In genomic region chr2:68366083-68366560, GRCh38 we compare ENCODE assay signal across 10 cellular contexts. TPM values are rescaled to one million over a fixed set of nuclear protein-coding genes. Genes with fewer than 3 reads are reported as not detected.
A peak's percentile ranks its signal among the peaks of the same experiment; 100 is the strongest.
DNase-seq lines count a peak whose midpoint lies in the region; ATAC-seq and TF ChIP-seq lines count a peak whose summit lies in the region.
"Had no signal": no experiment of that assay in that cellular context is flagged by ENCODE, and none has a peak within 500 bp of the region (broad histone marks: within the 10 kb centered on the region; RNA-seq: fewer than 3 reads in every experiment).

No MANE protein-coding gene starts in this region.

- H3K27ac ChIP-seq in Peyer's patch (peak overlapping the region; percentile 32 to 82 (median 60)), neutrophil (peak overlapping the region; percentile 97)

- H3K27me3 Mint-ChIP-seq in HFFc6 (ENCODE audit: insufficient read depth) = peaks cover 19% of the 10 kb centered on the region

- no peak overlapping the region for H3K4me3 Mint-ChIP-seq in HFFc6

- H3K27ac Mint-ChIP-seq in HFFc6 = no peak overlapping the region

- TF ChIP-seq POLR2A in Peyer's patch (IDR thresholded peaks at IDR 0.05) = no peak

- H3K4me3 ChIP-seq in Peyer's patch (peak overlapping the region; percentile 32 to 44 (median 36)), neutrophil (ENCODE audit: low read depth in 1 of 2, low read length in 1 of 2) (peak overlapping the region; percentile 96 to 98)

- intact Hi-C loops in posterior cingulate gyrus (cut with DNase I) = no loop called here

- H3K36me3 ChIP-seq in Peyer's patch (no peaks in the 10 kb centered on the region), neutrophil (peaks cover 11% of the 10 kb centered on the region)
- H3K36me3 ChIP-seq: pancreas had no signal

- peaks cover 5% of the 10 kb centered on the region; the same call in 1 of the 2 replicates for H3K9me3 Mint-ChIP-seq in HFFc6

- H3K9me3 ChIP-seq in Peyer's patch = no peaks in the 10 kb centered on the region
- no peaks in the 10 kb centered on the region for H3K9me3 ChIP-seq in neutrophil
- H3K9me3 ChIP-seq: pancreas had no signal

- H3K27me3 ChIP-seq in Peyer's patch (no peaks in the 10 kb centered on the region), neutrophil (no peaks in the 10 kb centered on the region)
- H3K27me3 ChIP-seq: pancreas had no signal

- H3K4me1 Mint-ChIP-seq in HFFc6 (ENCODE audit: low read depth) = peaks cover 16% of the 10 kb centered on the region

- ATAC-seq in GM18520 (IDR thresholded peaks at IDR 0.05; ENCODE audit: unreplicated experiment) (peak; percentile 44), HG02623 (IDR thresholded peaks at IDR 0.05; ENCODE audit: unreplicated experiment) (peak; percentile 34)

- H3K36me3 Mint-ChIP-seq in HFFc6 (ENCODE audit: low read depth) = no peaks in the 10 kb centered on the region

- DNase-seq in Peyer's patch (peak in 2 of 3 donors; percentile 55 to 65), iPS-NIHi11 (ENCODE audit: low spot score) (no peak), HFFc6 (no peak), SW 1271 (lab: John Stamatoyannopoulos, UW) (no peak), posterior cingulate gyrus (no peak)
- DNase-seq: HCEC 1CT, pancreas had no signal

- no peaks in the 10 kb centered on the region for H3K4me1 ChIP-seq in Peyer's patch
- peaks cover 74 to 82% of the 10 kb centered on the region in 2 experiments for H3K4me1 ChIP-seq in neutrophil (ENCODE audit: control insufficient read depth in 1 of 2, insufficient read depth in 1 of 2, low read depth in 1 of 2, low read length in 1 of 2)

- TF ChIP-seq CTCF in Peyer's patch (IDR thresholded peaks at IDR 0.05) (no peak), neutrophil (IDR thresholded peaks at IDR 0.05) (no peak), HFFc6 (IDR thresholded peaks at IDR 0.05) (no peak)

RNA-seq across cellular contexts. Expression of gene PLEK, which starts 1.0 kb away (rescaled TPM):
- total RNA-seq in Peyer's patch = 10 to 100 TPM in 1 of 4 donors, 1 to 10 TPM in 3; 1.8 to 46.2 (median 3.4) TPM
- total RNA-seq in HFFc6 (2021; fragmentation: NEBNext Ultra II Directional; extraction: Animal tissue kit (Norgen Biotek cat#: 25700)) = not detected

RNA-seq across cellular contexts. Expression of gene CNRIP1, which starts 46.4 kb away (rescaled TPM):
- total RNA-seq in Peyer's patch = 10 to 100 TPM in 1 of 4 donors, 1 to 10 TPM in 3; 2.1 to 21.5 (median 4.8) TPM
- total RNA-seq in HFFc6 (2021; fragmentation: NEBNext Ultra II Directional; extraction: Animal tissue kit (Norgen Biotek cat#: 25700)) = 10 to 100 TPM; 33.6 to 53.8 (median 47.2) TPM

Comparison
In these comparisons a context has a peak if more than half of its experiments do, and no peak if none do; other contexts are left out.
1. DNase-seq: peak in Peyer's patch (2 of 3); none in iPS-NIHi11 (single experiment), HFFc6 (single experiment), SW 1271 (0 of 2) and posterior cingulate gyrus (0 of 10).